23 cellular contexts compared by ENCODE assay signal in the genomic region with DNA sequence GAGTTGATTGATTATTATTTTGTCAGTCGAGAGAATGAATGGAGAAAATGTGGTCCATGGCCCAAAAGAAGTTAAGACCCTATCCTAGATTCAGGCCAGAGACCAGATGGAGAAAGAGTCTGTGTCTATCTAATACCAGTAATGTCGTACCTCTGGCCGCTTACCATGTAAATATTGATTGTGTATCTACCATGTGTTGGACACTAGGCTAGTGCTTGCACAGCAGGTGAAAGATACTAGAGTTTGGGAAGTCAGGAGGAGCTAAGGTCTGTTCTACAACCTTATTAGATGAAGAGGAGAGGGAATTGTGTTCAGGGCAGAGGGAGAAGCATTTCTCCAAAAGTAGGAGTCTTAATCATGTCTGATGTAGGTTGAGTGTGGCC. TPM values are rescaled to one million over a fixed set of nuclear protein-coding genes. Genes with fewer than 3 reads are reported as not detected.
DNase-seq lines count a peak whose midpoint lies in the region; ATAC-seq, FAIRE-seq and TF ChIP-seq lines count a peak whose summit lies in the region.
"Had no signal": no experiment of that assay in that cellular context is flagged by ENCODE, and none has a peak within 500 bp of the region (broad histone marks: within the 10 kb centered on the region; RNA-seq: fewer than 3 reads in every experiment).

No MANE protein-coding gene starts in this region.

- H3K4me3 ChIP-seq in LNCaP clone FGC (ENCODE audit: low read depth, low read length) (no peak overlapping the region), GM12878 (no peak overlapping the region), mesendoderm (ENCODE audit: low read length) (no peak overlapping the region)
- H3K4me3 ChIP-seq: A549, K562, Peyer's patch had no signal

- H3K9me3 Mint-ChIP-seq in activated naive CD8-positive, alpha-beta T cell (ENCODE audit: low read depth) = no peaks in the 10 kb centered on the region
- no peaks in the 10 kb centered on the region for H3K9me3 Mint-ChIP-seq in activated naive CD8-positive, alpha-beta T cell treated with anti-CD3 and anti-CD28 coated beads for 36 hours
- H3K9me3 Mint-ChIP-seq: CD4-positive, alpha-beta T cell had no signal

- H3K4me3 Mint-ChIP-seq in activated naive CD8-positive, alpha-beta T cell = no peak overlapping the region
- H3K4me3 Mint-ChIP-seq in activated naive CD8-positive, alpha-beta T cell treated with anti-CD3 and anti-CD28 coated beads for 36 hours = no peak overlapping the region
- H3K4me3 Mint-ChIP-seq: CD4-positive, alpha-beta T cell had no signal

- H2BK5ac ChIP-seq in mesendoderm (ENCODE audit: low read length) = no peak overlapping the region

- H2BK15ac ChIP-seq in mesendoderm (replicated peaks; ENCODE audit: low read depth) = no peak overlapping the region

- POLR2A ChIA-PET in GM12878 (lab: Charles Lee) = no interaction called here

- H3K4me1 Mint-ChIP-seq in activated naive CD8-positive, alpha-beta T cell (ENCODE audit: low read depth) = no peaks in the 10 kb centered on the region
- H3K4me1 Mint-ChIP-seq in activated naive CD8-positive, alpha-beta T cell treated with anti-CD3 and anti-CD28 coated beads for 36 hours = no peaks in the 10 kb centered on the region

- in situ Hi-C loops in GM12878 (cut with MboI) = no loop called here

- SMC1A ChIA-PET in GM12878 (lab: Charles Lee; ENCODE audit: uncharacterized antibody, unreplicated experiment) = no interaction called here

- H3K27me3 ChIP-seq in GM12878 (replicated peaks in 1 of 2; ENCODE audit: control insufficient read depth in 2 of 2, insufficient read depth in 2 of 2, low read length in 1 of 2) (no peaks in the 10 kb centered on the region), mesendoderm (ENCODE audit: insufficient read depth, low read length, poor library complexity) (no peaks in the 10 kb centered on the region)
- H3K27me3 ChIP-seq: BE2C, Peyer's patch had no signal

- BruUV-seq in GM12878 (replicated peaks; lab: Mats Ljungman, UMichigan) = TSS peak; percentile 50

- H3K27ac Mint-ChIP-seq in activated naive CD8-positive, alpha-beta T cell = peak overlapping the region; percentile 36
- no peak overlapping the region for H3K27ac Mint-ChIP-seq in activated naive CD8-positive, alpha-beta T cell treated with anti-CD3 and anti-CD28 coated beads for 36 hours
- H3K27ac Mint-ChIP-seq: CD4-positive, alpha-beta T cell had no signal

- DNase-seq in activated naive CD8-positive, alpha-beta T cell treated with anti-CD3 and anti-CD28 coated beads for 36 hours = no peak
- peak; percentile 41 for DNase-seq in LNCaP clone FGC (ENCODE audit: low read depth)
- DNase-seq in GM12878 (ENCODE audit: low read depth, low spot score) = no peak
- no peak for DNase-seq in NCI-H2029 (lab: John Stamatoyannopoulos, UW)
- no peak for DNase-seq in mesendoderm
- DNase-seq: BE2C; CD4-positive, alpha-beta T cell; H7; NCI-H1105; NCI-H146; NCI-H345; NCI-H524; NCI-H774; NK-92 treated with Interleukin-12 subunit alpha and Interleukin-12 subunit beta, amount 100 ng/mL, for 24 hours; Peyer's patch had no signal

- peaks cover 26 to 32% of the 10 kb centered on the region in 2 experiments for H3K36me3 ChIP-seq in GM12878 (ENCODE audit: control insufficient read depth in 2 of 2, insufficient read depth in 2 of 2, low read length in 1 of 2)
- H3K36me3 ChIP-seq in mesendoderm (ENCODE audit: control insufficient read depth, insufficient read depth, low read length) = peaks cover 5% of the 10 kb centered on the region

- no peak overlapping the region for H3K27ac ChIP-seq in GM12878 (ENCODE audit: control insufficient read depth, insufficient read depth)
- H3K27ac ChIP-seq in mesendoderm (ENCODE audit: low read depth, low read length) = no peak overlapping the region
- H3K27ac ChIP-seq: A549, HL-60, Peyer's patch had no signal

- TF ChIP-seq CTCF in LNCaP clone FGC (IDR thresholded peaks at IDR 0.05; ENCODE audit: control insufficient read depth, extremely low read depth, insufficient read depth) (no peak), GM12878 (IDR thresholded peaks at IDR 0.05 in 2 of 3, conservative IDR thresholded peaks at IDR 0.05 in 1 of 3; ENCODE audit: control insufficient read depth in 2 of 3, extremely low read depth in 1 of 3, insufficient read depth in 1 of 3, low read depth in 3 of 3, low read length in 3 of 3) (no peak)

- CTCF ChIA-PET in GM12878 (lab: Yijun Ruan, JAX) = no interaction called here

- H3K4me2 ChIP-seq in GM12878 (ENCODE audit: control insufficient read depth, insufficient read depth) (no peak overlapping the region), mesendoderm (ENCODE audit: low read length) (no peak overlapping the region)
- H3K4me2 ChIP-seq: A549 had no signal

- no peaks in the 10 kb centered on the region for H3K79me2 ChIP-seq in GM12878 (ENCODE audit: control insufficient read depth, insufficient read depth, low read length)
- no peaks in the 10 kb centered on the region for H3K79me2 ChIP-seq in mesendoderm (ENCODE audit: control insufficient read depth, insufficient read depth, low read length)

- no peaks in the 10 kb centered on the region for H4K20me1 ChIP-seq in GM12878 (ENCODE audit: control insufficient read depth, insufficient read depth)

- H3K4me1 ChIP-seq in GM12878 (ENCODE audit: control insufficient read depth, insufficient read depth, low read length) (no peaks in the 10 kb centered on the region), mesendoderm (ENCODE audit: control insufficient read depth, low read depth, low read length) (no peaks in the 10 kb centered on the region)
- H3K4me1 ChIP-seq: A549, BE2C, Peyer's patch had no signal

- no peak for FAIRE-seq in GM12878 (lab: Jason Lieb, UNC)
- FAIRE-seq: A549, G401.6, HepG2, K562 had no signal

- no peaks in the 10 kb centered on the region for H3K9me3 ChIP-seq in GM12878 (replicated peaks; ENCODE audit: control insufficient read depth, insufficient read depth, low read length)
- H3K9me3 ChIP-seq: A549, BE2C, Peyer's patch had no signal

- no peak for TF ChIP-seq EP300 in GM12878 (IDR thresholded peaks at IDR 0.05; ENCODE audit: borderline replicate concordance in 1 of 2, control insufficient read depth in 1 of 2, low read depth in 2 of 2, low read length in 2 of 2)

- H3K4ac ChIP-seq in mesendoderm (ENCODE audit: low read depth, low read length) = no peak overlapping the region

- H2AFZ ChIP-seq in GM12878 (ENCODE audit: control insufficient read depth, low read depth, low read length) = no peak overlapping the region

- intact Hi-C loops in GM12878 (cut with micrococcal nuclease; ENCODE audit: unreplicated experiment) = no loop called here

- WGBS in GM12878 (ENCODE audit: insufficient coverage, insufficient replicate concordance, low lambda C conversion rate, missing lambda C conversion rate) = 97% methylated on average over 3 of the region's 3 CpGs
- no CpG with 5 or more reads among the region's 3 CpGs for WGBS in mesendoderm (ENCODE audit: extremely low coverage, insufficient coverage, low lambda C conversion rate)

- ATAC-seq in GM12878 (no peak), GM21381 (IDR thresholded peaks at IDR 0.05; ENCODE audit: unreplicated experiment) (no peak)
- ATAC-seq: A549, HepG2, K562, SK-N-SH treated with all-trans-retinoic acid at 6 μM for 48 hours had no signal

- no peak overlapping the region for H4K8ac ChIP-seq in mesendoderm (ENCODE audit: low read depth, low read length)

- H3K27me3 Mint-ChIP-seq in activated naive CD8-positive, alpha-beta T cell = no peaks in the 10 kb centered on the region
- H3K27me3 Mint-ChIP-seq in activated naive CD8-positive, alpha-beta T cell treated with anti-CD3 and anti-CD28 coated beads for 36 hours = no peaks in the 10 kb centered on the region
- H3K27me3 Mint-ChIP-seq: CD4-positive, alpha-beta T cell had no signal

- no peak for TF ChIP-seq RAD21 in GM12878 (IDR thresholded peaks at IDR 0.05; ENCODE audit: insufficient read depth, low read depth, low read length)

- H3K36me3 Mint-ChIP-seq in activated naive CD8-positive, alpha-beta T cell = peaks cover 10% of the 10 kb centered on the region
- peaks cover 22% of the 10 kb centered on the region for H3K36me3 Mint-ChIP-seq in activated naive CD8-positive, alpha-beta T cell treated with anti-CD3 and anti-CD28 coated beads for 36 hours

- no peak overlapping the region for H2BK120ac ChIP-seq in mesendoderm (ENCODE audit: low read depth, low read length)

- no peak overlapping the region for H3K56ac ChIP-seq in mesendoderm (ENCODE audit: low read length)

- RAD21 ChIA-PET in GM12878 (lab: Charles Lee; ENCODE audit: unreplicated experiment) = no interaction called here

- H4K5ac ChIP-seq in mesendoderm (ENCODE audit: low read length) = no peak overlapping the region

- no peak overlapping the region for H2AK5ac ChIP-seq in mesendoderm (ENCODE audit: low read length)

- TF ChIP-seq POLR2A in GM12878 (IDR thresholded peaks at IDR 0.05; ENCODE audit: low read depth, low read length) = no peak

- H3K18ac ChIP-seq in mesendoderm (ENCODE audit: low read length) = no peak overlapping the region

- H3K23ac ChIP-seq in mesendoderm (ENCODE audit: low read length) = no peak overlapping the region

- H3K79me1 ChIP-seq in mesendoderm (ENCODE audit: low read length) = peaks cover 2% of the 10 kb centered on the region

- H3K9ac ChIP-seq in GM12878 (ENCODE audit: control insufficient read depth, insufficient read depth, low read length) = no peak overlapping the region
- no peak overlapping the region for H3K9ac ChIP-seq in mesendoderm (ENCODE audit: low read length)

RNA-seq across cellular contexts. Expression of a gene that starts 31.8 kb away (rescaled TPM):
- total RNA-seq in activated naive CD8-positive, alpha-beta T cell treated with anti-CD3 and anti-CD28 coated beads for 36 hours = 10 to 100 TPM; 10.7 to 11.3 TPM
- 20.7 and 25.3 TPM in 2 replicates for total RNA-seq in GM12878 (2013; cell fraction: nucleolus; rRNA removed)
- total RNA-seq in GM12878 (2014; rRNA removed) (3.4 and 3.6 TPM in 2 replicates), GM12878 (2014; rRNA removed; fragmentation: Illumina TruSeq; extraction: Trizol) (2.3 and 2.6 TPM in 2 replicates), GM12878 (2021) (3.8 and 4.1 TPM in 2 replicates)
- polyA plus RNA-seq in GM12878 (2011; ENCODE audit: low read depth) = 4.0 TPM
- polyA plus RNA-seq in GM12878 (2011; rRNA removed) (5.6 and 6.5 TPM in 2 replicates), GM12878 (2014; fragmentation: Illumina TruSeq; extraction: Trizol) (1.2 and 2.4 TPM in 2 replicates), GM12878 (2014; fragmentation: Nextera tagmentation; extraction: Ambion mirVana) (under 1 TPM; 0.77 to 0.80 TPM), GM12878 (2014; rRNA removed) (2.4 and 2.9 TPM in 2 replicates), GM12878 (2016; fragmentation: Nextera tagmentation; extraction: Ambion mirVana) (1 to 10 TPM; 3.0 to 3.1 TPM)
- polyA plus RNA-seq in GM12878 (2011; cell fraction: cytosol; rRNA removed) = 5.9 and 6.6 TPM in 2 replicates
- 7.6 and 10.6 TPM in 2 replicates for polyA plus RNA-seq in GM12878 (2011; cell fraction: nucleus; rRNA removed)
- polyA plus RNA-seq in GM12878 (2012) = 6.1 and 8.8 TPM in 2 replicates
- polyA minus RNA-seq in GM12878 (2011; rRNA and poly(A)+ RNA removed) = 4.2 and 7.3 TPM in 2 replicates
- polyA minus RNA-seq in GM12878 (2011; cell fraction: cytosol; rRNA and poly(A)+ RNA removed) = 2.0 and 2.4 TPM in 2 replicates
- polyA minus RNA-seq in GM12878 (2011; cell fraction: nucleus; rRNA and poly(A)+ RNA removed) = 6.4 and 8.6 TPM in 2 replicates
- polyA plus RNA-seq in mesendoderm (2013, experiment 1 of 2) = 0.51 TPM
- 0.53 TPM for polyA plus RNA-seq in mesendoderm (2013, experiment 2 of 2)

RNA-seq across cellular contexts. Expression of a gene that starts 48.4 kb away (rescaled TPM):
- 10 to 100 TPM; 28.9 to 30.1 TPM for total RNA-seq in activated naive CD8-positive, alpha-beta T cell treated with anti-CD3 and anti-CD28 coated beads for 36 hours
- total RNA-seq in GM12878 (2013; cell fraction: nucleolus; rRNA removed) = 97.5 and 99.4 TPM in 2 replicates
- total RNA-seq in GM12878 (2014; rRNA removed) (32.3 and 34.9 TPM in 2 replicates), GM12878 (2014; rRNA removed; fragmentation: Illumina TruSeq; extraction: Trizol) (21.1 and 23.7 TPM in 2 replicates), GM12878 (2021) (33.5 and 40.4 TPM in 2 replicates)
- 8.4 TPM for polyA plus RNA-seq in GM12878 (2011; ENCODE audit: low read depth)
- polyA plus RNA-seq in GM12878 (2011; rRNA removed) (8.1 and 12.1 TPM in 2 replicates), GM12878 (2014; fragmentation: Illumina TruSeq; extraction: Trizol) (20.6 and 29.8 TPM in 2 replicates), GM12878 (2014; fragmentation: Nextera tagmentation; extraction: Ambion mirVana) (1 to 10 TPM; 2.9 to 5.0 TPM), GM12878 (2014; rRNA removed) (23.3 and 24.2 TPM in 2 replicates), GM12878 (2016; fragmentation: Nextera tagmentation; extraction: Ambion mirVana) (10 to 100 TPM; 31.2 to 32.2 TPM)
- polyA plus RNA-seq in GM12878 (2011; cell fraction: cytosol; rRNA removed) = 13.1 and 15.4 TPM in 2 replicates
- 26.8 and 55.4 TPM in 2 replicates for polyA plus RNA-seq in GM12878 (2011; cell fraction: nucleus; rRNA removed)
- 13.0 and 13.5 TPM in 2 replicates for polyA plus RNA-seq in GM12878 (2012)
- 17.8 and 24.2 TPM in 2 replicates for polyA minus RNA-seq in GM12878 (2011; rRNA and poly(A)+ RNA removed)
- 4.1 and 5.8 TPM in 2 replicates for polyA minus RNA-seq in GM12878 (2011; cell fraction: cytosol; rRNA and poly(A)+ RNA removed)
- 17.0 and 28.4 TPM in 2 replicates for polyA minus RNA-seq in GM12878 (2011; cell fraction: nucleus; rRNA and poly(A)+ RNA removed)
- polyA plus RNA-seq in mesendoderm (2013, experiment 1 of 2) = 30.4 TPM
- 31.2 TPM for polyA plus RNA-seq in mesendoderm (2013, experiment 2 of 2)
